In the genomic region with DNA sequence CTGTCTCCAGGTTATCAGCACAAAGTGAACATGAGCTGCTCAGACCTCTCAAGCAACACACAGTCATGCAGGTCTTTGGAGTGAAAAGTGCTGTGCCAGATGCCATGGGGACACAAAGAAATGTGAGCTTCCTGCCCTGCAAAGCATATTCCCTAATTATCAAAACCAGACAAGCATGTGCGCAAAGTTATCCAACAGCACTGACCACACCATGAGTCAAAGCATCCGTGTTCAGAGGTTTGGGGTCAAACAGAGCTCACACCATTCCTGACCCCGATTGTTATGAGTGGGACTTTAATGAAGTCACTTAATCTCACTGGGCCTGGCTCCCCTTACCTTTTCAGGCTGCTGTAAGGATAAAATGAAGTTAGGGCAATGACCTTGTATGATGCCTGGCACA, we compare ENCODE assay signal across 16 cellular contexts.
DNase-seq lines count a peak whose midpoint lies in the region; ATAC-seq and TF ChIP-seq lines count a peak whose summit lies in the region.
"Had no signal": no experiment of that assay in that cellular context is flagged by ENCODE, and none has a peak within 500 bp of the region (broad histone marks: within the 10 kb centered on the region; RNA-seq: fewer than 3 reads in every experiment).

No MANE protein-coding gene starts in this region.

- H3K9me2 ChIP-seq in PC-3 (replicated peaks; ENCODE audit: low read length), result no peaks in the 10 kb centered on the region

- H3K4me2 ChIP-seq in PC-3 (ENCODE audit: low read length), result peak overlapping the region; percentile 36; the same call in 1 of the 2 replicates

- intact Hi-C loops in PC-3 (cut with micrococcal nuclease) (no loop called here), ovary (cut with DNase I) (no loop called here)
- intact Hi-C loops in activated CD4-positive, alpha-beta T cell treated with anti-CD3 and anti-CD28 coated beads for 36 hours (cut with DNase I, micrococcal nuclease), result no loop called here

- peak overlapping the region; percentile 35; the same call in 1 of the 2 replicates for H3K9ac ChIP-seq in PC-3 (ENCODE audit: low read length)

- BruUV-seq in PC-3 (replicated peaks; lab: Mats Ljungman, UMichigan), result no TSS peak

- peak overlapping the region; percentile 87 for H3K27ac Mint-ChIP-seq in osteocyte (ENCODE audit: unreplicated experiment)
- H3K27ac Mint-ChIP-seq in activated CD4-positive, alpha-beta T cell treated with anti-CD3 and anti-CD28 coated beads for 36 hours, result no peak overlapping the region
- H3K27ac Mint-ChIP-seq: activated CD8-positive, alpha-beta memory T cell treated with anti-CD3 and anti-CD28 coated beads, Interleukin-2, amount 10 ng/mL, durations not matched to agents 7 days and 5 days; activated naive CD4-positive, alpha-beta T cell treated with anti-CD3 and anti-CD28 coated beads for 36 hours had no signal

- H2AFZ ChIP-seq in PC-3 (ENCODE audit: low read length), result no peak overlapping the region

- H3K79me2 ChIP-seq in PC-3 (ENCODE audit: low read length), result no peaks in the 10 kb centered on the region

- H3K4me3 ChIP-seq in PC-3 (ENCODE audit: low read length) (no peak overlapping the region), cardiac fibroblast (replicated peaks in 1 of 2; ENCODE audit: low read depth in 2 of 2, low read length in 2 of 2) (no peak overlapping the region), ovary (no peak overlapping the region)
- H3K4me3 ChIP-seq: suprapubic skin had no signal

- POLR2A ChIA-PET in PC-3 (lab: Charles Lee; ENCODE audit: unreplicated experiment), result no interaction called here
- POLR2A ChIA-PET in activated CD4-positive, alpha-beta T cell treated with anti-CD3 and anti-CD28 coated beads for 36 hours (lab: Charles Lee), result no interaction called here

- H3K4me1 ChIP-seq in PC-3 (ENCODE audit: insufficient read depth, low read length) (peaks cover 44% of the 10 kb centered on the region), ovary (ENCODE audit: insufficient read depth) (peaks cover 6% of the 10 kb centered on the region)

- peaks cover 14% of the 10 kb centered on the region for H3K36me3 Mint-ChIP-seq in osteocyte (ENCODE audit: unreplicated experiment)
- no peaks in the 10 kb centered on the region for H3K36me3 Mint-ChIP-seq in activated CD4-positive, alpha-beta T cell treated with anti-CD3 and anti-CD28 coated beads for 36 hours (ENCODE audit: low read depth)
- H3K36me3 Mint-ChIP-seq: activated CD8-positive, alpha-beta memory T cell treated with anti-CD3 and anti-CD28 coated beads, Interleukin-2, amount 10 ng/mL, durations not matched to agents 7 days and 5 days had no signal

- no peak for TF ChIP-seq POLR2A in ovary (IDR thresholded peaks at IDR 0.05)

- DNase-seq in Caki2 (ENCODE audit: low read depth) (peak; percentile 72), PC-3 (peak; percentile 69), cardiac fibroblast (ENCODE audit: low read depth in 2 of 2) (peak; percentile 57 to 58), osteocyte (ENCODE audit: extremely low spot score, unreplicated experiment) (no peak), NCI-H1417 (lab: John Stamatoyannopoulos, UW) (no peak), ovary (no peak)
- DNase-seq in activated CD4-positive, alpha-beta T cell treated with anti-CD3 and anti-CD28 coated beads for 36 hours, result no peak
- DNase-seq: activated CD8-positive, alpha-beta memory T cell treated with anti-CD3 and anti-CD28 coated beads, Interleukin-2, amount 10 ng/mL, durations not matched to agents 7 days and 5 days; activated naive CD4-positive, alpha-beta T cell treated with anti-CD3 and anti-CD28 coated beads for 36 hours; BE2C; DMS153; NCI-H1092; NCI-H2227 treated with DMSO at 0.1 percent for 48 hours had no signal

- peaks cover 53% of the 10 kb centered on the region for H3K4me1 Mint-ChIP-seq in osteocyte (ENCODE audit: unreplicated experiment)
- H3K4me1 Mint-ChIP-seq in activated CD4-positive, alpha-beta T cell treated with anti-CD3 and anti-CD28 coated beads for 36 hours, result no peaks in the 10 kb centered on the region
- H3K4me1 Mint-ChIP-seq: activated CD8-positive, alpha-beta memory T cell treated with anti-CD3 and anti-CD28 coated beads, Interleukin-2, amount 10 ng/mL, durations not matched to agents 7 days and 5 days had no signal

- H4K20me1 ChIP-seq in PC-3 (ENCODE audit: low read length), result no peaks in the 10 kb centered on the region

- no peaks in the 10 kb centered on the region for H3K27me3 Mint-ChIP-seq in osteocyte (ENCODE audit: unreplicated experiment)
- peaks cover 2% of the 10 kb centered on the region for H3K27me3 Mint-ChIP-seq in activated CD4-positive, alpha-beta T cell treated with anti-CD3 and anti-CD28 coated beads for 36 hours
- H3K27me3 Mint-ChIP-seq: activated CD8-positive, alpha-beta memory T cell treated with anti-CD3 and anti-CD28 coated beads, Interleukin-2, amount 10 ng/mL, durations not matched to agents 7 days and 5 days had no signal

- H3K27ac ChIP-seq in PC-3 (ENCODE audit: low read length), result peak overlapping the region; percentile 83
- H3K27ac ChIP-seq in ovary, result no peak overlapping the region
- H3K27ac ChIP-seq: neutrophil had no signal

- no peak overlapping the region for H3K4me3 Mint-ChIP-seq in osteocyte (ENCODE audit: unreplicated experiment)
- no peak overlapping the region for H3K4me3 Mint-ChIP-seq in activated CD4-positive, alpha-beta T cell treated with anti-CD3 and anti-CD28 coated beads for 36 hours
- H3K4me3 Mint-ChIP-seq: activated CD8-positive, alpha-beta memory T cell treated with anti-CD3 and anti-CD28 coated beads, Interleukin-2, amount 10 ng/mL, durations not matched to agents 7 days and 5 days; activated naive CD4-positive, alpha-beta T cell treated with anti-CD3 and anti-CD28 coated beads for 36 hours had no signal

- ATAC-seq in PC-3 (no peak), GM19351 (IDR thresholded peaks at IDR 0.05; ENCODE audit: unreplicated experiment) (no peak)
- ATAC-seq in activated CD4-positive, alpha-beta T cell treated with anti-CD3 and anti-CD28 coated beads for 36 hours, result no peak
- ATAC-seq: activated CD8-positive, alpha-beta memory T cell treated with anti-CD3 and anti-CD28 coated beads, Interleukin-2, amount 10 ng/mL, durations not matched to agents 7 days and 5 days had no signal

- no peaks in the 10 kb centered on the region for H3K9me3 ChIP-seq in PC-3 (ENCODE audit: low read length)
- H3K9me3 ChIP-seq in ovary, result no peaks in the 10 kb centered on the region
- H3K9me3 ChIP-seq: BE2C, neutrophil had no signal

- H3K36me3 ChIP-seq in PC-3 (ENCODE audit: low read depth, low read length), result no peaks in the 10 kb centered on the region
- H3K36me3 ChIP-seq in ovary, result no peaks in the 10 kb centered on the region
- H3K36me3 ChIP-seq: BE2C, neutrophil, suprapubic skin had no signal

- no peak for TF ChIP-seq CTCF in PC-3 (conservative IDR thresholded peaks at IDR 0.05; ENCODE audit: low read depth, low read length)
- no peak for TF ChIP-seq CTCF in cardiac fibroblast (IDR thresholded peaks at IDR 0.05; ENCODE audit: low read depth, low read length)
- TF ChIP-seq CTCF in osteocyte (IDR thresholded peaks at IDR 0.05), result no peak
- no peak for TF ChIP-seq CTCF in ovary (IDR thresholded peaks at IDR 0.05)

- H3K27me3 ChIP-seq in PC-3 (ENCODE audit: low read length) (no peaks in the 10 kb centered on the region), ovary (no peaks in the 10 kb centered on the region)
- H3K27me3 ChIP-seq: BE2C, neutrophil, suprapubic skin had no signal

- 53 to 78% (median 63%) methylated on average over 3 of the region's 3 CpGs for WGBS in ovary, 3 donors

- H3F3A ChIP-seq in PC-3 (ENCODE audit: low read length, unreplicated experiment), result peaks cover 4% of the 10 kb centered on the region

- CTCF ChIA-PET in PC-3 (lab: Charles Lee), result no interaction called here
- CTCF ChIA-PET in activated CD4-positive, alpha-beta T cell treated with anti-CD3 and anti-CD28 coated beads for 36 hours (lab: Charles Lee), result no interaction called here

- in situ Hi-C loops in Caki2 (cut with HindIII; ENCODE audit: low pct_unique_long_range_greater_than_20kb, low sequenced_read_pairs), result no loop called here

- TF ChIP-seq EP300 in ovary (IDR thresholded peaks at IDR 0.05), result no peak

- peaks cover 15% of the 10 kb centered on the region for H3K9me3 Mint-ChIP-seq in osteocyte (ENCODE audit: unreplicated experiment)
- H3K9me3 Mint-ChIP-seq in activated CD4-positive, alpha-beta T cell treated with anti-CD3 and anti-CD28 coated beads for 36 hours (ENCODE audit: low read depth), result peaks cover 6% of the 10 kb centered on the region

Comparison
In these comparisons a context has a peak if more than half of its experiments do, and no peak if none do; other contexts are left out.
1. DNase-seq: peak in Caki2 (single experiment), PC-3 (single experiment) and cardiac fibroblast (2 of 2); none in osteocyte (single experiment), NCI-H1417 (0 of 3), activated CD4-positive, alpha-beta T cell treated with anti-CD3 and anti-CD28 coated beads for 36 hours (single experiment) and ovary (0 of 5).